In the genomic region with DNA sequence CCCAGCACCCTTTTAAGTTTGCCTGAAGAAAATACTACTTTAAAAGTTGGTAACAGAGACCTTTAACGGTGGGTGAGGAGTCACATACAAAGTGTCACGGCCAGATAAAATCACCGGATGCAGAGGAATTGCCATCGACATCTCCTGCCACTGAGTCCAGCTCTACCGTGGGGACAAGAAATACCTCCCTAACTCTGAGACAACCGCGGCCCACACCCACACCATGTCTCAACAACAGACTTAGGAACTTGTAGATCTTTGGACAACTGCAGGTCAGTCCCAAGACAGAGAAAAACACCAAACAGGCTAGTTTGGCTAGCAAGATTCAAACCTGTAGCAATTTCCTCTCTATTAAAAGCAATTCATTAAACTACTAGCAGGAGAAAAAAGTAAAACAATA, we compare ENCODE assay signal across 14 cellular contexts. TPM values are rescaled to one million over a fixed set of nuclear protein-coding genes. Genes with fewer than 3 reads are reported as not detected.
A peak's percentile ranks its signal among the peaks of the same experiment; 100 is the strongest.
DNase-seq lines count a peak whose midpoint lies in the region; ATAC-seq, FAIRE-seq and TF ChIP-seq lines count a peak whose summit lies in the region.
"Had no signal": no experiment of that assay in that cellular context is flagged by ENCODE, and none has a peak within 500 bp of the region (broad histone marks: within the 10 kb centered on the region; RNA-seq: fewer than 3 reads in every experiment).

No MANE protein-coding gene starts in this region.

- no peak overlapping the region for H2AFZ ChIP-seq in hepatocyte
- no peak overlapping the region for H2AFZ ChIP-seq in trophoblast cell (ENCODE audit: insufficient read depth, low read length, poor library complexity)

- H3K4me2 ChIP-seq in hepatocyte = peak overlapping the region; percentile 67
- H3K4me2 ChIP-seq in trophoblast cell (ENCODE audit: low read length) = peak overlapping the region; percentile 20

- no peaks in the 10 kb centered on the region for H3K79me1 ChIP-seq in trophoblast cell (ENCODE audit: low read length)

- H3K4me1 ChIP-seq in ES-I3 (ENCODE audit: insufficient read depth, low read length) = peaks cover 7% of the 10 kb centered on the region
- H3K4me1 ChIP-seq in NT2/D1 (ENCODE audit: insufficient read depth, insufficient read length) = peaks cover 3% of the 10 kb centered on the region
- peaks cover 3% of the 10 kb centered on the region for H3K4me1 ChIP-seq in hepatocyte (ENCODE audit: insufficient read depth)
- H3K4me1 ChIP-seq in trophoblast cell (ENCODE audit: control insufficient read depth in 1 of 2, insufficient read depth in 2 of 2, low read length in 2 of 2) = peaks cover 7 to 11% of the 10 kb centered on the region in 2 experiments
- peaks cover 0 to 3% (median 0%) of the 10 kb centered on the region in 3 donors for H3K4me1 ChIP-seq in pancreas
- H3K4me1 ChIP-seq: adrenal gland had no signal

- no peak overlapping the region for H2BK120ac ChIP-seq in trophoblast cell (ENCODE audit: insufficient read depth, low read length, poor library complexity)

- no peaks in the 10 kb centered on the region for H4K20me1 ChIP-seq in hepatocyte (ENCODE audit: insufficient read depth, poor library complexity, severe bottlenecking)

- TF ChIP-seq CTCF in hepatocyte (IDR thresholded peaks at IDR 0.05; ENCODE audit: poor library complexity) (no peak), pancreas (IDR thresholded peaks at IDR 0.05) (no peak)

- H3K9me3 ChIP-seq in ES-I3 (ENCODE audit: control insufficient read depth, insufficient read depth, low read length) (no peaks in the 10 kb centered on the region; the same call in 1 of the 2 replicates), NT2/D1 (ENCODE audit: insufficient read depth, low read length) (no peaks in the 10 kb centered on the region; the same call in 1 of the 2 replicates), hepatocyte (ENCODE audit: low read depth) (no peaks in the 10 kb centered on the region), trophoblast cell (ENCODE audit: insufficient read depth, low read depth, low read length) (no peaks in the 10 kb centered on the region), pancreas (no peaks in the 10 kb centered on the region)
- H3K9me3 ChIP-seq: adrenal gland, SJSA1 had no signal

- no peak overlapping the region for H4K8ac ChIP-seq in trophoblast cell (ENCODE audit: low read depth, low read length)

- H3K4me3 ChIP-seq in NT2/D1 (ENCODE audit: insufficient read length, low read depth) (peak overlapping the region; percentile 36), hepatocyte (no peak overlapping the region), trophoblast cell (ENCODE audit: low read depth, low read length) (no peak overlapping the region), pancreas (no peak overlapping the region)
- H3K4me3 ChIP-seq: SJSA1 had no signal

- no peak overlapping the region for H2AK5ac ChIP-seq in trophoblast cell (ENCODE audit: low read length)

- no peak overlapping the region for H3K14ac ChIP-seq in trophoblast cell (ENCODE audit: low read length)

- intact Hi-C loops in pancreas (cut with DNase I) = no loop called here

- DNase-seq in NT2/D1 (ENCODE audit: low read depth, low spot score) (no peak), hepatocyte (ENCODE audit: low spot score) (no peak), trophoblast cell (no peak), pancreas (no peak), frontal cortex (ENCODE audit: low spot score in 2 of 2) (no peak)
- DNase-seq: activated CD4-positive, CD25-positive, alpha-beta regulatory T cell; activated CD8-positive, alpha-beta memory T cell treated with anti-CD3 and anti-CD28 coated beads for 24 hours; adrenal gland; effector memory CD4-positive, alpha-beta T cell; MV-4-11; NCI-H524 treated with DMSO at 0.1 percent for 48 hours had no signal

- H4K12ac ChIP-seq in trophoblast cell (ENCODE audit: low read depth, low read length) = no peak overlapping the region

- H3K79me2 ChIP-seq in hepatocyte = no peaks in the 10 kb centered on the region
- no peaks in the 10 kb centered on the region for H3K79me2 ChIP-seq in trophoblast cell (ENCODE audit: control insufficient read depth, insufficient read depth, low read length, poor library complexity)

- H3K9me2 ChIP-seq in hepatocyte (replicated peaks; ENCODE audit: insufficient read depth) = no peaks in the 10 kb centered on the region

- FAIRE-seq in pancreas (lab: Jason Lieb, UNC) = no peak
- no peak for FAIRE-seq in frontal cortex (lab: Jason Lieb, UNC)

- H3K27me3 ChIP-seq in NT2/D1 (ENCODE audit: insufficient read depth, insufficient read length) (peaks cover 4% of the 10 kb centered on the region), hepatocyte (peaks cover 51% of the 10 kb centered on the region), trophoblast cell (ENCODE audit: insufficient read depth, low read length) (no peaks in the 10 kb centered on the region), pancreas (no peaks in the 10 kb centered on the region)
- H3K27me3 ChIP-seq: adrenal gland, SJSA1 had no signal

- no peak overlapping the region for H2BK5ac ChIP-seq in trophoblast cell (ENCODE audit: low read depth, low read length, poor library complexity)

- H3K36me3 ChIP-seq in ES-I3 (ENCODE audit: insufficient read depth, low read length) = no peaks in the 10 kb centered on the region
- no peaks in the 10 kb centered on the region for H3K36me3 ChIP-seq in NT2/D1 (ENCODE audit: insufficient read depth, insufficient read length, low read length)
- no peaks in the 10 kb centered on the region for H3K36me3 ChIP-seq in hepatocyte (replicated peaks; ENCODE audit: insufficient read depth, low read depth)
- no peaks in the 10 kb centered on the region for H3K36me3 ChIP-seq in trophoblast cell (ENCODE audit: control insufficient read depth in 1 of 2, insufficient read depth in 2 of 2, low read length in 2 of 2)
- no peaks in the 10 kb centered on the region for H3K36me3 ChIP-seq in pancreas
- H3K36me3 ChIP-seq: adrenal gland, SJSA1 had no signal

- ATAC-seq in pancreas (no peak), HG03097 (IDR thresholded peaks at IDR 0.05; ENCODE audit: low FRiP score, unreplicated experiment) (no peak)

- H3K9ac ChIP-seq in ES-I3 (ENCODE audit: low read depth, low read length) (peak overlapping the region; percentile 56; the same call in 1 of the 2 replicates), NT2/D1 (ENCODE audit: insufficient read length, low read depth) (peak overlapping the region; percentile 61), trophoblast cell (ENCODE audit: low read length) (no peak overlapping the region)

- peak overlapping the region; percentile 87 for H2BK12ac ChIP-seq in trophoblast cell (ENCODE audit: low read length)

- no peak overlapping the region for H3K18ac ChIP-seq in trophoblast cell (ENCODE audit: low read length)

- no peak overlapping the region for H3K4ac ChIP-seq in trophoblast cell (ENCODE audit: low read depth, low read length)

- 12% methylated on average over 7 of the region's 7 CpGs for WGBS in hepatocyte (ENCODE audit: low lambda C conversion rate, missing lambda C conversion rate)
- WGBS in trophoblast cell (ENCODE audit: extremely low coverage, insufficient coverage, insufficient read length) = no CpG with 5 or more reads among the region's 7 CpGs
- WGBS in pancreas, 2 donors = 73 to 81% methylated on average over 7 of the region's 7 CpGs

- H4K91ac ChIP-seq in trophoblast cell (ENCODE audit: low read depth, low read length) = no peak overlapping the region

- H3K27ac ChIP-seq in hepatocyte (no peak overlapping the region), trophoblast cell (ENCODE audit: low read depth, low read length) (no peak overlapping the region), pancreas (no peak overlapping the region)
- H3K27ac ChIP-seq: adrenal gland, SJSA1 had no signal

- no peak overlapping the region for H3K23ac ChIP-seq in trophoblast cell (ENCODE audit: low read length)

RNA-seq across cellular contexts. Expression of gene ETS1, which starts 0.7 kb away (rescaled TPM):
- total RNA-seq in hepatocyte = 19.7 and 21.8 TPM in 2 replicates
- 6.6 and 6.7 TPM in 2 replicates for polyA plus RNA-seq in hepatocyte
- 103 and 111 TPM in 2 replicates for polyA plus RNA-seq in trophoblast cell (2013)
- 10 to 100 TPM in 5 of 6 donors, 1 to 10 TPM in 1; 8.2 to 26.6 (median 13.3) TPM for total RNA-seq in pancreas
- 10 to 100 TPM in 1 of 2 donors, 1 to 10 TPM in 1; 5.4 to 13.0 TPM for polyA plus RNA-seq in pancreas
- 9.8 TPM for total RNA-seq in frontal cortex
